ENCODE assay signal across 22 cellular contexts in genomic region chr19:58056261-58056660, GRCh38. TPM values are rescaled to one million over a fixed set of nuclear protein-coding genes. Genes with fewer than 3 reads are reported as not detected.
DNase-seq lines count a peak whose midpoint lies in the region; ATAC-seq, FAIRE-seq and TF ChIP-seq lines count a peak whose summit lies in the region.
"Had no signal": no experiment of that assay in that cellular context is flagged by ENCODE, and none has a peak within 500 bp of the region (broad histone marks: within the 10 kb centered on the region; RNA-seq: fewer than 3 reads in every experiment).

No MANE protein-coding gene starts in this region.

- H3F3A ChIP-seq in GM23338 (replicated peaks; ENCODE audit: low read depth): 0 out of 2 replicates have a peak, but pooled peaks cover 4% of the 10 kb centered on the region

- H3K9me3 Mint-ChIP-seq in CD4-positive, CD25-positive, alpha-beta regulatory T cell: peaks cover 0 to 54% (median 8%) of the 10 kb centered on the region in 7 donors
- H3K9me3 Mint-ChIP-seq in GM23338: peaks cover 79% of the 10 kb centered on the region

- FAIRE-seq in kidney (lab: Jason Lieb, UNC): no peak
- FAIRE-seq: A204.1, D721Med, G401.6, GM12892, GM19239 had no signal

- H3K4me1 Mint-ChIP-seq in CD4-positive, CD25-positive, alpha-beta regulatory T cell: peaks cover 0 to 19% (median 2%) of the 10 kb centered on the region in 4 donors
- H3K4me1 Mint-ChIP-seq in GM23338: peaks cover 8% of the 10 kb centered on the region

- no peaks in the 10 kb centered on the region for H3K27me3 ChIP-seq in CD4-positive, CD25-positive, alpha-beta regulatory T cell (ENCODE audit: control insufficient read depth, insufficient read depth, low read length)
- H3K27me3 ChIP-seq in GM23338 (ENCODE audit: insufficient read depth): no peaks in the 10 kb centered on the region
- H3K27me3 ChIP-seq in rectal smooth muscle tissue (ENCODE audit: control insufficient read depth, insufficient read depth, low read length): no peaks in the 10 kb centered on the region
- H3K27me3 ChIP-seq: BE2C had no signal

- H3K27me3 Mint-ChIP-seq in CD4-positive, CD25-positive, alpha-beta regulatory T cell: peaks cover 4% of the 10 kb centered on the region
- H3K27me3 Mint-ChIP-seq in GM23338 (ENCODE audit: insufficient read depth, low read depth, poor library complexity): peaks cover 13% of the 10 kb centered on the region

- H3K9ac ChIP-seq in kidney (ENCODE audit: low read length in 2 of 2) (no peak overlapping the region), rectal smooth muscle tissue (ENCODE audit: low read length) (no peak overlapping the region)

- peaks cover 4% of the 10 kb centered on the region for H3K4me1 ChIP-seq in CD4-positive, CD25-positive, alpha-beta regulatory T cell (ENCODE audit: control insufficient read depth, insufficient read depth, low read length, poor library complexity, severe bottlenecking)
- peaks cover 16% of the 10 kb centered on the region for H3K4me1 ChIP-seq in GM23338 (ENCODE audit: insufficient read depth)
- H3K4me1 ChIP-seq in kidney (ENCODE audit: control insufficient read depth in 1 of 2, insufficient read depth in 1 of 2, low read depth in 1 of 2, low read length in 2 of 2): peaks cover 0 to 14% of the 10 kb centered on the region in 2 donors
- peaks cover 4% of the 10 kb centered on the region for H3K4me1 ChIP-seq in rectal smooth muscle tissue (ENCODE audit: control insufficient read depth, insufficient read depth, low read length)
- H3K4me1 ChIP-seq: BE2C had no signal

- H3K4me3 Mint-ChIP-seq in CD4-positive, CD25-positive, alpha-beta regulatory T cell: no peak overlapping the region
- H3K4me3 Mint-ChIP-seq in GM23338: no peak overlapping the region
- H3K4me3 Mint-ChIP-seq: CD8-positive, alpha-beta T cell had no signal

- H3K4me3 ChIP-seq in CD4-positive, CD25-positive, alpha-beta regulatory T cell (ENCODE audit: low read depth, low read length): no peak overlapping the region
- H3K4me3 ChIP-seq in GM23338 (no peak overlapping the region), kidney (ENCODE audit: low read length in 2 of 2) (no peak overlapping the region), rectal smooth muscle tissue (ENCODE audit: low read length) (peak overlapping the region; percentile 5)

- peaks cover 6% of the 10 kb centered on the region for H3K36me3 Mint-ChIP-seq in CD4-positive, CD25-positive, alpha-beta regulatory T cell
- H3K36me3 Mint-ChIP-seq in GM23338 (ENCODE audit: low read depth): peaks cover 40% of the 10 kb centered on the region

- no peaks in the 10 kb centered on the region for H4K20me1 ChIP-seq in GM23338 (replicated peaks; ENCODE audit: insufficient read depth)

- H3K79me2 ChIP-seq in GM23338 (replicated peaks; ENCODE audit: insufficient read depth): no peaks in the 10 kb centered on the region

- intact Hi-C loops in kidney (cut with DNase I): no loop called here

- ATAC-seq in CD4-positive, CD25-positive, alpha-beta regulatory T cell (ENCODE audit: low read depth in 2 of 2): no peak
- ATAC-seq in GM23338 (no peak), HG02840 (IDR thresholded peaks at IDR 0.05; ENCODE audit: low FRiP score, unreplicated experiment) (no peak)
- ATAC-seq: CD8-positive, alpha-beta T cell; HCT116 had no signal

- no peak for DNase-seq in CD4-positive, CD25-positive, alpha-beta regulatory T cell
- no peak for DNase-seq in GM23338 (ENCODE audit: low spot score)
- DNase-seq in kidney: peak; percentile 26
- no peak for DNase-seq in amygdala (lab: John Stamatoyannopoulos, UW)
- DNase-seq in activated CD4-positive, alpha-beta T cell treated with anti-CD3 and anti-CD28 coated beads for 1 hour: no peak
- DNase-seq: BE2C; CD8-positive, alpha-beta T cell; COR-L47; DMS153; DMS79 treated with DMSO at 0.1 percent for 48 hours; EL; IMR-90 had no signal

- no peak overlapping the region for H3K27ac ChIP-seq in CD4-positive, CD25-positive, alpha-beta regulatory T cell (ENCODE audit: insufficient read depth, low read length, poor library complexity, severe bottlenecking)
- no peak overlapping the region for H3K27ac ChIP-seq in GM23338 (ENCODE audit: low read depth)
- no peak overlapping the region for H3K27ac ChIP-seq in kidney (ENCODE audit: low read depth in 2 of 2, low read length in 2 of 2)
- no peak overlapping the region for H3K27ac ChIP-seq in rectal smooth muscle tissue (ENCODE audit: low read depth, low read length)
- H3K27ac ChIP-seq: C4-2B had no signal

- peaks cover 3 to 65% of the 10 kb centered on the region in 2 experiments for H3K9me3 ChIP-seq in CD4-positive, CD25-positive, alpha-beta regulatory T cell (ENCODE audit: control insufficient read depth in 2 of 2, low read length in 2 of 2)
- peaks cover 0 to 9% of the 10 kb centered on the region in 2 donors for H3K9me3 ChIP-seq in kidney (ENCODE audit: control insufficient read depth in 1 of 2, low read length in 2 of 2)

- 0 out of 2 replicates have a peak, but pooled peaks cover 6% of the 10 kb centered on the region for H3K9me2 ChIP-seq in GM23338 (ENCODE audit: insufficient read depth)

- TF ChIP-seq CTCF in GM23338 (conservative IDR thresholded peaks at IDR 0.05; ENCODE audit: low read depth in 2 of 2) (no peak), kidney (IDR thresholded peaks at IDR 0.05; ENCODE audit: borderline replicate concordance, extremely low read depth, insufficient read depth) (no peak)

- H2AFZ ChIP-seq in GM23338: 0 out of 2 replicates have a peak overlapping the region, but pooled peaks have one; percentile 99

- H3K27ac Mint-ChIP-seq in CD4-positive, CD25-positive, alpha-beta regulatory T cell: peak overlapping the region in 2 of 3 donors; percentile 18 to 79
- no peak overlapping the region for H3K27ac Mint-ChIP-seq in GM23338
- H3K27ac Mint-ChIP-seq: CD8-positive, alpha-beta T cell had no signal

- no peaks in the 10 kb centered on the region for H3K36me3 ChIP-seq in CD4-positive, CD25-positive, alpha-beta regulatory T cell (ENCODE audit: control insufficient read depth, insufficient read depth, low read length)
- H3K36me3 ChIP-seq in GM23338 (ENCODE audit: insufficient read depth) (no peaks in the 10 kb centered on the region), kidney (ENCODE audit: control insufficient read depth in 1 of 2, insufficient read depth in 2 of 2, low read length in 2 of 2) (no peaks in the 10 kb centered on the region), rectal smooth muscle tissue (ENCODE audit: control insufficient read depth, insufficient read depth, low read length) (no peaks in the 10 kb centered on the region)
- H3K36me3 ChIP-seq: BE2C had no signal

- no peak overlapping the region for H3K4me2 ChIP-seq in GM23338

TF ChIP-seq in GM23338, 12 proteins besides CTCF, POLR2A, EP300 and RAD21 (continues in another document):
- TF ChIP-seq ZNF331 (CRISPR knock-in tag; IDR thresholded peaks at IDR 0.05; ENCODE audit: low read depth) (no peak), NANOG (IDR thresholded peaks at IDR 0.05; ENCODE audit: borderline replicate concordance) (no peak)

RNA-seq across cellular contexts. Expression of gene ZNF135, which starts 2.8 kb away (rescaled TPM):
- 0.39 TPM for total RNA-seq in CD4-positive, CD25-positive, alpha-beta regulatory T cell
- 1 to 10 TPM in 1 of 4 donors, under 1 TPM in 3; 0.15 to 2.7 (median 0.88) TPM for polyA plus RNA-seq in CD4-positive, CD25-positive, alpha-beta regulatory T cell
- 9.8 and 10.3 TPM in 2 replicates for total RNA-seq in GM23338 (2014; rRNA removed; shearing (Covaris generic))
- 2.8 and 4.8 TPM in 2 replicates for polyA plus RNA-seq in GM23338 (2016; fragmentation: Nextera tagmentation; extraction: Ambion mirVana)
- total RNA-seq in kidney: 9.7 TPM
- 5.6 TPM for polyA plus RNA-seq in kidney (ENCODE audit: insufficient read depth, low read depth, low replicate concordance)
- total RNA-seq: H4 had no signal

RNA-seq across cellular contexts. Expression of gene ZSCAN1, which starts 22.4 kb away (rescaled TPM):
- not detected for total RNA-seq in CD4-positive, CD25-positive, alpha-beta regulatory T cell
- not detected for polyA plus RNA-seq in CD4-positive, CD25-positive, alpha-beta regulatory T cell
- total RNA-seq in GM23338 (2014; rRNA removed; shearing (Covaris generic)): 0.93 and 1.5 TPM in 2 replicates
- polyA plus RNA-seq in GM23338 (2016; fragmentation: Nextera tagmentation; extraction: Ambion mirVana): 3.9 and 4.9 TPM in 2 replicates
- total RNA-seq in kidney: 0.98 TPM
- polyA plus RNA-seq in kidney (ENCODE audit: insufficient read depth, low read depth, low replicate concordance): 2.8 TPM
- total RNA-seq: CD8-positive, alpha-beta T cell; H4; IMR-90 had no signal
- polyA plus RNA-seq: IMR-90 had no signal

RNA-seq across cellular contexts. Expression of gene ZSCAN18, which starts 41.8 kb away (rescaled TPM):
- total RNA-seq in CD4-positive, CD25-positive, alpha-beta regulatory T cell: 13.4 TPM
- polyA plus RNA-seq in CD4-positive, CD25-positive, alpha-beta regulatory T cell: 10 to 100 TPM in 2 of 4 donors, 1 to 10 TPM in 2; 3.9 to 17.7 (median 12.0) TPM
- total RNA-seq in GM23338 (2014; rRNA removed; shearing (Covaris generic)): 63.9 and 75.0 TPM in 2 replicates
- polyA plus RNA-seq in GM23338 (2016; fragmentation: Nextera tagmentation; extraction: Ambion mirVana) (25.1 and 29.1 TPM in 2 replicates), kidney (ENCODE audit: insufficient read depth, low read depth, low replicate concordance) (73.2 TPM)
- 103 TPM for total RNA-seq in kidney

RNA-seq across cellular contexts. Expression of gene ZNF606, which starts 53.6 kb away (rescaled TPM):
- total RNA-seq in CD4-positive, CD25-positive, alpha-beta regulatory T cell: 10.3 TPM
- polyA plus RNA-seq in CD4-positive, CD25-positive, alpha-beta regulatory T cell: 1 to 10 TPM; 1.6 to 6.0 (median 4.7) TPM
- total RNA-seq in GM23338 (2014; rRNA removed; shearing (Covaris generic)): 54.4 and 55.6 TPM in 2 replicates
- polyA plus RNA-seq in GM23338 (2016; fragmentation: Nextera tagmentation; extraction: Ambion mirVana): 11.4 and 13.6 TPM in 2 replicates
- total RNA-seq in kidney: 23.0 TPM
- 7.2 TPM for polyA plus RNA-seq in kidney (ENCODE audit: insufficient read depth, low read depth, low replicate concordance)
